In genomic region chr16:71562552-71562951, GRCh38 we compare ENCODE assay signal across 8 cellular contexts. TPM values are rescaled to one million over a fixed set of nuclear protein-coding genes. Genes with fewer than 3 reads are reported as not detected.
"Had no signal": no experiment of that assay in that cellular context is flagged by ENCODE, and none has a peak within 500 bp of the region (broad histone marks: within the 10 kb centered on the region; RNA-seq: fewer than 3 reads in every experiment).

No MANE protein-coding gene starts in this region.

- H2AFZ ChIP-seq: GM23248 had no signal

- H3K9ac ChIP-seq: GM23248 had no signal

- H3K36me3 ChIP-seq: HAP-1 had no signal

- H3K27ac Mint-ChIP-seq: IgD-negative memory B cell had no signal

- H3K9me3 ChIP-seq: HAP-1 had no signal

- H3K4me3 Mint-ChIP-seq: IgD-negative memory B cell had no signal

- H3K27ac ChIP-seq: GM23248 had no signal

- ATAC-seq: HCT116 had no signal

- DNase-seq: GM23248, GOT3, H7, KG1 had no signal

- H3K4me3 ChIP-seq: GM23248, HAP-1 had no signal

RNA-seq across cellular contexts. Expression of gene TAT, which starts 14.3 kb away (rescaled TPM):
- total RNA-seq: GM23248, H4, H7 had no signal
- polyA plus RNA-seq: GM23248, IgD-negative memory B cell had no signal

RNA-seq across cellular contexts. Expression of gene CHST4, which starts 36.3 kb away (rescaled TPM):
- total RNA-seq: GM23248 had no signal
- polyA plus RNA-seq: GM23248, IgD-negative memory B cell had no signal
